In the genomic region with DNA sequence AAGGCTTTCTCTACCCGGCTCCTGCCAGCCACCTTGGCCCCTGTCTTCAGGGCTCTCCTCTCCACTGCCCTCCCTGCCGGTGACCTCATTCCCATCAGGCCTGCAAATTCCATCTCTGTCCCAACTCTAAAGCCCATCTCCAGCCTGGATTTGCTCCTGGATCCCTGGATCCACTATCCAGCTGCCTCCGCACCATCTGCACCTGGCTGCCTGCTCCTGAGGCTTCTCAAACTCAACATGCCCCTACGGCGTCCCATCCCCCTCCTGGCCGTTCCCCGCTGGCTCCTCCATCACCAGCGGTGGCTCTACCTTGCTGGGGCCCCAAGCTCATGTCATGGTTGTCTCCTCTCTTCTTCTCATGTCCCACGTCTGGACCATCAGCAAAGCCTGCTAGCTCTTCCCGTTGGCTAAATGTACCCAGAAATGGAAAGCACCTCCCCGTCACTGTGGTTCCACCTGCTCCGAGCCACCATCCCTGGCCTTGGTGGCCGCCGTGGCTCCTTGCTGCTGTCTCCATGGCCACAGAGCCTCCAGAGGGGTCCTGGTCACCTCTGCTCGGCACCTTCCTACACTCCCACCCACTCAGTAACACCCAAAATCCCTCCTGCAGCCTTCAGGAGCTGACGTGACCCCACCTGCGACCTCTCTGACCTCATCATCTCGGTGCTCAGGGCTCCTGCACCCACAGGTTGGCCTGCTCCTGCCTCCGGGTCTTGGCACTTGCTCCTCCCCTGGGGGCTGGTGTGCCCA, we compare ENCODE assay signal across 17 cellular contexts. TPM values are rescaled to one million over a fixed set of nuclear protein-coding genes. Genes with fewer than 3 reads are reported as not detected.
"Had no signal": no experiment of that assay in that cellular context is flagged by ENCODE, and none has a peak within 500 bp of the region (broad histone marks: within the 10 kb centered on the region; RNA-seq: fewer than 3 reads in every experiment).

No MANE protein-coding gene starts in this region.

- H3K4me1 Mint-ChIP-seq: naive thymus-derived CD4-positive, alpha-beta T cell; stimulated activated naive B cell treated with anti-CD40 and anti-IgM and Interleukin-4, amounts not matched to agents 10 μg/mL and 1 μg/mL and 100 μg/mL, for 72 hours had no signal

- H3K27me3 ChIP-seq: foreskin keratinocyte had no signal

- H3K36me3 Mint-ChIP-seq: naive thymus-derived CD4-positive, alpha-beta T cell; stimulated activated naive B cell treated with anti-CD40 and anti-IgM and Interleukin-4, amounts not matched to agents 10 μg/mL and 1 μg/mL and 100 μg/mL, for 72 hours; type B pancreatic cell had no signal

- H3K9me3 Mint-ChIP-seq: central memory CD8-positive, alpha-beta T cell; dendritic cell treated with granulocyte-macrophage colony-stimulating factor and Interleukin-4, amounts not matched to agents 40 ng/mL and 50 ng/mL, for 4 days; nephron progenitor cell; stimulated activated naive B cell treated with anti-CD40 and anti-IgM and Interleukin-4, amounts not matched to agents 10 μg/mL and 1 μg/mL and 100 μg/mL, for 72 hours; type B pancreatic cell had no signal

- DNase-seq: erythroblast; foreskin keratinocyte; islet precursor cell; left ventricle myocardium superior; naive thymus-derived CD4-positive, alpha-beta T cell; nephron progenitor cell; sigmoid colon; stimulated activated CD4-positive, alpha-beta T cell treated with anti-CD3 and anti-CD28 coated beads, Interleukin-2, amount 100 ng/mL, for 24 hours; stimulated activated CD4-positive, alpha-beta T cell treated with anti-CD3 and anti-CD28 coated beads, Interleukin-4, amount 100 ng/mL, for 4 hours; stimulated activated naive B cell treated with anti-CD40 and anti-IgM and Interleukin-4, amounts not matched to agents 10 μg/mL and 1 μg/mL and 100 μg/mL, for 72 hours had no signal

- H3K4me1 ChIP-seq: foreskin keratinocyte, parathyroid adenoma, prostate gland had no signal

- H3K9me3 ChIP-seq: prostate gland, sigmoid colon had no signal

- H3K27ac Mint-ChIP-seq: dendritic cell treated with granulocyte-macrophage colony-stimulating factor and Interleukin-4, amounts not matched to agents 40 ng/mL and 50 ng/mL, for 4 days; naive thymus-derived CD4-positive, alpha-beta T cell; nephron progenitor cell; stimulated activated naive B cell treated with anti-CD40 and anti-IgM and Interleukin-4, amounts not matched to agents 10 μg/mL and 1 μg/mL and 100 μg/mL, for 72 hours; type B pancreatic cell had no signal

- H3K4me3 Mint-ChIP-seq: central memory CD8-positive, alpha-beta T cell; dendritic cell treated with granulocyte-macrophage colony-stimulating factor and Interleukin-4, amounts not matched to agents 40 ng/mL and 50 ng/mL, for 4 days; naive thymus-derived CD4-positive, alpha-beta T cell; nephron progenitor cell; stimulated activated naive B cell treated with anti-CD40 and anti-IgM and Interleukin-4, amounts not matched to agents 10 μg/mL and 1 μg/mL and 100 μg/mL, for 72 hours; type B pancreatic cell had no signal

- H3K79me2 ChIP-seq: parathyroid adenoma had no signal

- H3K9ac ChIP-seq: parathyroid adenoma had no signal

- H2AFZ ChIP-seq: parathyroid adenoma had no signal

- H3K4me3 ChIP-seq: prostate gland, sigmoid colon, skin epidermis had no signal

- H3K27me3 Mint-ChIP-seq: dendritic cell treated with granulocyte-macrophage colony-stimulating factor and Interleukin-4, amounts not matched to agents 40 ng/mL and 50 ng/mL, for 4 days had no signal

- ATAC-seq: foreskin keratinocyte; left ventricle myocardium superior; naive thymus-derived CD4-positive, alpha-beta T cell; stimulated activated naive B cell treated with anti-CD40 and anti-IgM and Interleukin-4, amounts not matched to agents 10 μg/mL and 1 μg/mL and 100 μg/mL, for 72 hours had no signal

- H3K27ac ChIP-seq: foreskin keratinocyte, parathyroid adenoma, prostate gland, sigmoid colon, skin epidermis had no signal

- H3K36me3 ChIP-seq: prostate gland, sigmoid colon had no signal

RNA-seq across cellular contexts. Expression of gene ADRA2C, which starts 58.5 kb away (rescaled TPM):
- total RNA-seq: mononuclear cell; naive thymus-derived CD4-positive, alpha-beta T cell had no signal
- polyA plus RNA-seq: naive thymus-derived CD4-positive, alpha-beta T cell had no signal
